ENCODE assay signal across 28 cellular contexts in genomic region chr21:29475329-29475728, GRCh38.
"Had no signal": no experiment of that assay in that cellular context is flagged by ENCODE, and none has a peak within 500 bp of the region (broad histone marks: within the 10 kb centered on the region; RNA-seq: fewer than 3 reads in every experiment).

No MANE protein-coding gene starts in this region.

- H3K4me3 Mint-ChIP-seq: endodermal cell had no signal

- ATAC-seq: effector memory CD8-positive, alpha-beta T cell; esophagus mucosa; gastrocnemius medialis; heart right ventricle; left cardiac atrium; left lung; left ventricle myocardium superior; lower lobe of right lung; mucosa of descending colon had no signal

- H3K4me3 ChIP-seq: colonic mucosa, gastrocnemius medialis, left lung, lower lobe of right lung, mucosa of descending colon had no signal

- H3K4me1 ChIP-seq: colonic mucosa, gastrocnemius medialis, lower lobe of right lung had no signal

- H3K9me3 Mint-ChIP-seq: dendritic cell treated with granulocyte-macrophage colony-stimulating factor and Interleukin-4, amounts not matched to agents 40 ng/mL and 50 ng/mL, for 4 days; effector memory CD8-positive, alpha-beta T cell; endodermal cell had no signal

- FAIRE-seq: endometrium, islet of Langerhans, keratinocyte had no signal

- H3K27me3 ChIP-seq: colonic mucosa, esophagus squamous epithelium, gastrocnemius medialis, heart right ventricle, left lung had no signal

- H3K9me3 ChIP-seq: colonic mucosa, esophagus squamous epithelium, gastrocnemius medialis, left lung, lower lobe of right lung, mucosa of descending colon had no signal

- H3K27ac Mint-ChIP-seq: effector memory CD8-positive, alpha-beta T cell; endodermal cell; mesothelial cell of epicardium had no signal

- DNase-seq: colonic mucosa; cortex of kidney; effector CD8-positive, alpha-beta T cell; effector memory CD8-positive, alpha-beta T cell; endodermal cell; erythroblast; esophagus squamous epithelium; foreskin fibroblast; foreskin melanocyte; gastrocnemius medialis; glutamatergic neuron; head of caudate nucleus; heart right ventricle; hippocampal formation; left cardiac atrium; left lung; left ventricle myocardium superior; lower lobe of right lung; mesenchymal stem cell; mucosa of descending colon; naive B cell had no signal

- H3K36me3 ChIP-seq: colonic mucosa, esophagus squamous epithelium, gastrocnemius medialis, heart right ventricle, left lung, lower lobe of right lung had no signal

- H3K27ac ChIP-seq: colonic mucosa, epithelial cell of prostate, esophagus squamous epithelium, gastrocnemius medialis, heart right ventricle, left lung, lower lobe of right lung had no signal

- H3K27me3 Mint-ChIP-seq: dendritic cell treated with granulocyte-macrophage colony-stimulating factor and Interleukin-4, amounts not matched to agents 40 ng/mL and 50 ng/mL, for 4 days; effector memory CD8-positive, alpha-beta T cell; naive B cell had no signal
